In the genomic region with DNA sequence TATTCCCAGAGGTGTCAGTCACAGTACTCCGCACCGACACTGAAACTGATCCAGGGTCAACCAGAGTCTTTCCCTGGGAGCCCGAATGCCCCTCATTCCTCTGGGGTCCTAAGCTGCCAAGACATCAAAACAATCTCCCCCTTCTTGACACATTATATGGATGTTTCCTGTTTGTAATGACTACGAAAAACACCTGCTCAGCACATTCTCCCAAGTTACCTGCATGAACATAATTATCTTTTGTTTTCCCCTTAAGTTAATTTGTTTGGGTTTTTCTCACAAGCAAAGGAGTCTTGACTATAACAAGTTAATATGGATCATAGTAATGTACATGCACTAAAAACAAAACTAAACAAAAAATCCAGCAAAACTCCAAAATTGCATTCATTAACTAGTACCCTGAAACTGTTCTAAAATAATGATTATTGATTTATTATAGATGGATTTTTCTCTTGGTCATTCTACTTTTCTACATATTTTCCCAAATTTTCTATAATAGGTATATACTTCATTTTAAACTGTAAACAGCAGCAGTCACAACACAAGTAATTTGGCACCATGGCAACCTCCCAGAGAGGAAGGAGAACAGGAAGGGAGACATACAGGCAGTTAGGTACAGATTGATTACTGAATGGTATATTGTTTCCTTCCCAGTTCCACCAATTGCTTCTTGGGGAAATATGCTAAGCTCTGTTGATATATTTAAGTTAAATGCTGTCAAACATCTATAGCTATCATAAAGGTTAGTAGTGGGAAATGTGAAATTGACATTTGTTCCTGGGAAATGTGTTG, we compare ENCODE assay signal across 26 cellular contexts.
"Had no signal": no experiment of that assay in that cellular context is flagged by ENCODE, and none has a peak within 500 bp of the region (broad histone marks: within the 10 kb centered on the region; RNA-seq: fewer than 3 reads in every experiment).

No MANE protein-coding gene starts in this region.

- H3K27ac Mint-ChIP-seq: activated CD4-positive, alpha-beta T cell treated with anti-CD3 and anti-CD28 coated beads, Interleukin-2, amount 10 ng/mL, durations not matched to agents 24 days and 14 days; activated CD8-positive, alpha-beta T cell treated with anti-CD3 and anti-CD28 coated beads, Interleukin-2, amount 10 ng/mL, durations not matched to agents 7 days and 5 days; activated naive CD8-positive, alpha-beta T cell treated with anti-CD3 and anti-CD28 coated beads, Interleukin-2, amount 10 ng/mL, durations not matched to agents 7 days and 5 days; activated T-cell treated with anti-CD3 and anti-CD28 coated beads, Interleukin-2, amount 50 U/mL, for 24 hours; activated T-helper 2 cell treated with anti-CD3 and anti-CD28 coated beads, Interferon-gamma antibody, Interleukin-2, Interleukin-4, amounts not matched to agents 10 μg/mL and 5 μg/mL and 100 μg/mL, durations not matched to agents 14 hours and 24 hours and 36 hours; effector memory CD8-positive, alpha-beta T cell; naive B cell; neural progenitor cell had no signal

- FAIRE-seq: islet of Langerhans had no signal

- H3K4me3 ChIP-seq: cardiac muscle cell, hepatocyte, lung, mucosa of descending colon, neural progenitor cell, prostate gland, right atrium auricular region, skin epidermis, tibial artery had no signal

- H3K27ac ChIP-seq: cardiac muscle cell, epithelial cell of prostate, foreskin keratinocyte, hepatocyte, neural progenitor cell, prostate gland, right atrium auricular region, skin epidermis, tibial artery had no signal

- H3K9me3 Mint-ChIP-seq: activated CD4-positive, alpha-beta T cell treated with anti-CD3 and anti-CD28 coated beads, Interleukin-2, amount 10 ng/mL, durations not matched to agents 24 days and 14 days; activated naive CD8-positive, alpha-beta T cell treated with anti-CD3 and anti-CD28 coated beads, Interleukin-2, amount 10 ng/mL, durations not matched to agents 7 days and 5 days; neural progenitor cell had no signal

- H3K27me3 Mint-ChIP-seq: activated CD4-positive, alpha-beta T cell treated with anti-CD3 and anti-CD28 coated beads, Interleukin-2, amount 10 ng/mL, durations not matched to agents 24 days and 14 days; activated naive CD8-positive, alpha-beta T cell treated with anti-CD3 and anti-CD28 coated beads, Interleukin-2, amount 10 ng/mL, durations not matched to agents 7 days and 5 days; activated T-cell treated with anti-CD3 and anti-CD28 coated beads, Interleukin-2, amount 50 U/mL, for 24 hours; effector memory CD8-positive, alpha-beta T cell; naive B cell had no signal

- H2AFZ ChIP-seq: hepatocyte, neural progenitor cell had no signal

- H3K4me1 Mint-ChIP-seq: activated CD4-positive, alpha-beta T cell treated with anti-CD3 and anti-CD28 coated beads, Interleukin-2, amount 10 ng/mL, durations not matched to agents 24 days and 14 days; activated naive CD8-positive, alpha-beta T cell treated with anti-CD3 and anti-CD28 coated beads, Interleukin-2, amount 10 ng/mL, durations not matched to agents 7 days and 5 days; naive B cell; neural progenitor cell had no signal

- H3K36me3 ChIP-seq: cardiac muscle cell, neural progenitor cell, prostate gland, right atrium auricular region, tibial artery had no signal

- H3K27me3 ChIP-seq: cardiac muscle cell, foreskin keratinocyte, hepatocyte, neural progenitor cell, right atrium auricular region, tibial artery had no signal

- H3K9ac ChIP-seq: neural progenitor cell had no signal

- H3K79me2 ChIP-seq: hepatocyte had no signal

- H3K36me3 Mint-ChIP-seq: activated naive CD8-positive, alpha-beta T cell treated with anti-CD3 and anti-CD28 coated beads, Interleukin-2, amount 10 ng/mL, durations not matched to agents 7 days and 5 days; naive B cell; neural progenitor cell had no signal

- H3K4me3 Mint-ChIP-seq: activated CD4-positive, alpha-beta T cell treated with anti-CD3 and anti-CD28 coated beads, Interleukin-2, amount 10 ng/mL, durations not matched to agents 24 days and 14 days; activated CD8-positive, alpha-beta T cell treated with anti-CD3 and anti-CD28 coated beads, Interleukin-2, amount 10 ng/mL, durations not matched to agents 7 days and 5 days; activated naive CD8-positive, alpha-beta T cell treated with anti-CD3 and anti-CD28 coated beads, Interleukin-2, amount 10 ng/mL, durations not matched to agents 7 days and 5 days; activated T-cell treated with anti-CD3 and anti-CD28 coated beads, Interleukin-2, amount 50 U/mL, for 24 hours; effector memory CD8-positive, alpha-beta T cell; naive B cell; neural progenitor cell had no signal

- ATAC-seq: activated CD8-positive, alpha-beta T cell treated with anti-CD3 and anti-CD28 coated beads, Interleukin-2, amount 10 ng/mL, durations not matched to agents 7 days and 5 days; effector memory CD8-positive, alpha-beta T cell; foreskin keratinocyte; left colon; mucosa of descending colon; stimulated activated naive CD8-positive, alpha-beta T cell treated with anti-CD3 and anti-CD28 coated beads, Interleukin-15, Interleukin-2, amounts not matched to agents 100 U/mL and 50 U/mL, for 24 hours had no signal

- H3K9me3 ChIP-seq: mucosa of descending colon, prostate gland, right atrium auricular region, tibial artery had no signal

- DNase-seq: activated CD4-positive, alpha-beta T cell treated with anti-CD3 and anti-CD28 coated beads, Interleukin-2, amount 10 ng/mL, durations not matched to agents 24 days and 14 days; activated CD4-positive, CD25-positive, alpha-beta regulatory T cell; activated CD8-positive, alpha-beta T cell treated with anti-CD3 and anti-CD28 coated beads, Interleukin-2, amount 10 ng/mL, durations not matched to agents 7 days and 5 days; activated naive CD4-positive, alpha-beta T cell treated with Interleukin-2 at 50 U/mL for 16 hours; activated naive CD8-positive, alpha-beta T cell treated with anti-CD3 and anti-CD28 coated beads, Interleukin-2, amount 10 ng/mL, durations not matched to agents 7 days and 5 days; activated T-cell treated with anti-CD3 and anti-CD28 coated beads, Interleukin-2, amount 50 U/mL, for 24 hours; amygdala; effector memory CD8-positive, alpha-beta T cell; foreskin keratinocyte; left colon; mucosa of descending colon; naive B cell; stimulated activated naive CD8-positive, alpha-beta T cell treated with anti-CD3 and anti-CD28 coated beads, Interleukin-15, Interleukin-2, amounts not matched to agents 100 U/mL and 50 U/mL, for 24 hours; substantia nigra; T1000; tibial artery had no signal

- H3K4me1 ChIP-seq: foreskin keratinocyte, prostate gland, right atrium auricular region, tibial artery had no signal

- H3K4me2 ChIP-seq: hepatocyte, neural progenitor cell had no signal
